ENCODE assay signal across 8 cellular contexts in the genomic region with DNA sequence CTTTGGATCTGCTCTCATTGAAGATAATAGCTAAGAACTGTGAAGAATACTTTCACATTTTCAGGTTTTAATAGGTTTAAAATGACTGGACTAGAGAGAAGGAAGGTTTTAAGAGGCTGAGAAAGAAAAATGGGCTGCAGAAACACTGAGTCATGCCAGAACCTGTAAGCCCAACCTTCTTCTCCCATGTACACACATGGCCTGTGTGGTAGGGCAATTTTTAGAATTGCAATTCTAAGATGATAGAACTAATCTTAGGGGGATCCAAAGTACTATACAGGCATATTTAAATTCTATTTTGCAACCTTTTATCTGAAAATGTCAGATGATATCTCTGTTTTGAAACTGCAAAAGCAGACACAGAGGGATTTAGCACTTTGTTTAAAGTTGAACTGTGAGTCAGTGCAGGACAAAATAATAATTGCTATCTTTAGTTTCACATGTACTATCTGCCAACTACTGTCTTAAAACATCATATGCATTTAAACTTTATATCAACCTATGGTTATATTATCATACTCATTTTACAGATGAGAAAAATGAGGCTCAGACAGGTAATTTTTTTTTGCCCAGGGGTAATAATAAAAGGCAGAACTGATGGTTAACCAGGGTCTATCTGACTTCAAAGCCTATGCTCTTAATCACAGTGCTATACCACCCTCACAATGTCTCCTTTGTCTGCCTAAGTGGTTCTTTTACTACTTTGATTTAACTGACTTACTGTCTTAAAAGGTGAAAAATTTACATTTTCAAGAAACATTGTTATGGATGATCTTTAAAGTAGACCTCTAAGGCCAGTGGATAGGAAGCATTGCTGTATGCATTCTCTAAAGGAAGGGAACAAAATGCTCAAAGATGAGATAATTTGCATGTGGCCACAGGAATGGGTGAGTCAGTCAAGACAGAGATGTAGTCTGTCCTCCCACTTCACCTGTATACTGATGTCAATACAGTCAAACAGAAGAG. TPM values are rescaled to one million over a fixed set of nuclear protein-coding genes. Genes with fewer than 3 reads are reported as not detected.
DNase-seq lines count a peak whose midpoint lies in the region; ATAC-seq and TF ChIP-seq lines count a peak whose summit lies in the region.

No MANE protein-coding gene starts in this region.

- DNase-seq in HPDE6-E6E7 (ENCODE audit: extremely low spot score) (peak; percentile 33), fibroblast of villous mesenchyme (ENCODE audit: low read depth) (peak; percentile 55), sigmoid colon (no peak), left colon (no peak), spleen (no peak), GM13977 (ENCODE audit: low spot score) (no peak)

- H3K4me3 ChIP-seq in fibroblast of villous mesenchyme (ENCODE audit: low read depth, low read length), result no peak overlapping the region
- no peak overlapping the region for H3K4me3 ChIP-seq in sigmoid colon
- H3K4me3 ChIP-seq in spleen, result no peak overlapping the region

- peaks cover 0 to 11% (median 7%) of the 10 kb centered on the region in 4 donors for H3K4me1 ChIP-seq in sigmoid colon
- H3K4me1 ChIP-seq in spleen, result no peaks in the 10 kb centered on the region

- H3K27me3 ChIP-seq in sigmoid colon (no peaks in the 10 kb centered on the region), spleen (replicated peaks in 1 of 7) (no peaks in the 10 kb centered on the region)

- ATAC-seq in GM18511 (IDR thresholded peaks at IDR 0.05; ENCODE audit: unreplicated experiment), result peak; percentile 90
- ATAC-seq in GM21786 (IDR thresholded peaks at IDR 0.05; ENCODE audit: unreplicated experiment), result peak; percentile 72
- no peak for ATAC-seq in left colon

- TF ChIP-seq CTCF in fibroblast of villous mesenchyme (IDR thresholded peaks at IDR 0.05; ENCODE audit: insufficient read depth, low read depth, low read length), result no peak
- no peak for TF ChIP-seq CTCF in sigmoid colon (IDR thresholded peaks at IDR 0.05)
- no peak for TF ChIP-seq CTCF in spleen (IDR thresholded peaks at IDR 0.05 in 8 of 11, conservative IDR thresholded peaks at IDR 0.05 in 3 of 11)
- no peak for TF ChIP-seq CTCF in GM13977 (IDR thresholded peaks at IDR 0.05; ENCODE audit: extremely low read depth, insufficient read depth, missing control alignments)

- H3K27ac ChIP-seq in sigmoid colon, result no peak overlapping the region
- no peak overlapping the region for H3K27ac ChIP-seq in spleen

- intact Hi-C loops in sigmoid colon (cut with DNase I) (no loop called here), left colon (cut with DNase I, micrococcal nuclease) (no loop called here), spleen (cut with DNase I; ENCODE audit: low total_unique reads) (no loop called here)

- TF ChIP-seq POLR2A in sigmoid colon (IDR thresholded peaks at IDR 0.05) (no peak), spleen (IDR thresholded peaks at IDR 0.05) (no peak)

- H3K36me3 ChIP-seq in sigmoid colon (no peaks in the 10 kb centered on the region), spleen (no peaks in the 10 kb centered on the region)

- TF ChIP-seq EP300 in sigmoid colon (IDR thresholded peaks at IDR 0.05), result no peak

- H3K9me3 ChIP-seq in sigmoid colon (no peaks in the 10 kb centered on the region), spleen (no peaks in the 10 kb centered on the region)

- in situ Hi-C loops in GM13977 (cut with MboI; ENCODE audit: low pct_unique_long_range_greater_than_20kb, low sequenced_read_pairs, unreplicated experiment), result no loop called here

RNA-seq across cellular contexts. Expression of a gene that starts 4.3 kb away (rescaled TPM):
- total RNA-seq in fibroblast of villous mesenchyme, result not detected in 2 replicates
- not detected for total RNA-seq in sigmoid colon
- polyA plus RNA-seq in sigmoid colon, result under 1 TPM in 1 of 3 donors, not detected in 2; 0.09 TPM
- total RNA-seq in left colon, result not detected
- total RNA-seq in spleen, result under 1 TPM in 3 of 7 donors, not detected in 4; 0.16 to 0.60 (median 0.36) TPM
- polyA plus RNA-seq in spleen, result under 1 TPM; 0.03 to 0.26 (median 0.13) TPM

Comparison
In these comparisons a context has a peak if more than half of its experiments do, and no peak if none do; other contexts are left out.
1. DNase-seq: peak in HPDE6-E6E7 (single experiment) and fibroblast of villous mesenchyme (single experiment); none in sigmoid colon (single experiment), left colon (0 of 2), spleen (single experiment) and GM13977 (single experiment).